8 cellular contexts compared by ENCODE assay signal in genomic region chr17:17959520-17960361, GRCh38. TPM values are rescaled to one million over a fixed set of nuclear protein-coding genes. Genes with fewer than 3 reads are reported as not detected.
A peak's percentile ranks its signal among the peaks of the same experiment; 100 is the strongest.
DNase-seq lines count a peak whose midpoint lies in the region; ATAC-seq and TF ChIP-seq lines count a peak whose summit lies in the region.

No MANE protein-coding gene starts in this region.

- DNase-seq in AG08396 (ENCODE audit: low spot score) (peak; percentile 29), RWPE2 (ENCODE audit: low spot score) (no peak), esophagus squamous epithelium (lab: John Stamatoyannopoulos, UW) (no peak), prostate gland (ENCODE audit: low spot score) (no peak), NCI-H2081 treated with DMSO at 0.1 percent for 48 hours (lab: John Stamatoyannopoulos, UW) (no peak)
- DNase-seq in activated effector memory CD4-positive, alpha-beta T cell treated with Interleukin-2 at 50 U/mL for 16 hours, result no peak

- intact Hi-C loops in esophagus squamous epithelium (cut with DNase I), result no loop called here
- intact Hi-C loops in prostate gland (cut with DNase I), result no loop called here

- TF ChIP-seq POLR2A in esophagus squamous epithelium (IDR thresholded peaks at IDR 0.05), result no peak
- TF ChIP-seq POLR2A in prostate gland (IDR thresholded peaks at IDR 0.05), result no peak
- TF ChIP-seq POLR2A in GM18505 (IDR thresholded peaks at IDR 0.05; ENCODE audit: borderline replicate concordance, extremely low read depth, insufficient read depth, insufficient read length), result no peak

- WGBS in esophagus squamous epithelium, 2 donors, result 24 to 49% methylated on average over 7 of the region's 7 CpGs
- 15% methylated on average over 7 of the region's 7 CpGs for WGBS in prostate gland

- H3K9me3 ChIP-seq in RWPE2 (ENCODE audit: severe bottlenecking) (no peaks in the 10 kb centered on the region), esophagus squamous epithelium (no peaks in the 10 kb centered on the region), prostate gland (no peaks in the 10 kb centered on the region)

- peaks cover 24% of the 10 kb centered on the region for H3K4me1 ChIP-seq in RWPE2 (ENCODE audit: insufficient read depth, poor library complexity, severe bottlenecking)
- H3K4me1 ChIP-seq in esophagus squamous epithelium, result peaks cover 30 to 74% (median 36%) of the 10 kb centered on the region in 3 donors
- H3K4me1 ChIP-seq in prostate gland (replicated peaks), result peaks cover 5% of the 10 kb centered on the region

- H3K4me3 ChIP-seq in RWPE2 (ENCODE audit: severe bottlenecking) (peak overlapping the region; percentile 11), esophagus squamous epithelium (peak overlapping the region in 1 of 4 donors; percentile 25), prostate gland (no peak overlapping the region)

- TF ChIP-seq CTCF in RWPE2 (IDR thresholded peaks at IDR 0.05; ENCODE audit: poor library complexity, severe bottlenecking), result no peak
- no peak for TF ChIP-seq CTCF in esophagus squamous epithelium (IDR thresholded peaks at IDR 0.05)
- no peak for TF ChIP-seq CTCF in prostate gland (IDR thresholded peaks at IDR 0.05)

- peak; percentile 61 for ATAC-seq in GM19324 (IDR thresholded peaks at IDR 0.05; ENCODE audit: low FRiP score, unreplicated experiment)
- ATAC-seq in RWPE2 (ENCODE audit: low read depth), result 0 out of 3 replicates have a peak, but pooled peaks have one; percentile 5
- ATAC-seq in GM18505 (IDR thresholded peaks at IDR 0.05; ENCODE audit: unreplicated experiment), result no peak

- H3K27ac ChIP-seq in RWPE2 (ENCODE audit: poor library complexity, severe bottlenecking), result peak overlapping the region; percentile 99
- H3K27ac ChIP-seq in esophagus squamous epithelium, result peak overlapping the region; percentile 78 to 91 (median 88)
- peak overlapping the region; percentile 61 to 68 for H3K27ac ChIP-seq in prostate gland

- peaks cover 7% of the 10 kb centered on the region for H3K36me3 ChIP-seq in RWPE2 (ENCODE audit: low read depth)
- H3K36me3 ChIP-seq in esophagus squamous epithelium, result peaks cover 0 to 28% (median 0%) of the 10 kb centered on the region in 3 donors
- H3K36me3 ChIP-seq in prostate gland, result no peaks in the 10 kb centered on the region

- H3K27me3 ChIP-seq in RWPE2 (ENCODE audit: insufficient read depth, poor library complexity, severe bottlenecking) (no peaks in the 10 kb centered on the region), esophagus squamous epithelium (no peaks in the 10 kb centered on the region), prostate gland (replicated peaks; ENCODE audit: insufficient read depth) (no peaks in the 10 kb centered on the region)

RNA-seq across cellular contexts. Expression of gene TOM1L2, which starts 12.5 kb away (rescaled TPM):
- 100 to 1,000 TPM in 1 of 4 donors, 10 to 100 TPM in 3; 55.5 to 118 (median 73.3) TPM for total RNA-seq in esophagus squamous epithelium
- 100 to 1,000 TPM; 162 to 185 TPM for total RNA-seq in prostate gland

RNA-seq across cellular contexts. Expression of gene DRC3, which starts 12.9 kb away (rescaled TPM):
- total RNA-seq in esophagus squamous epithelium (1 to 10 TPM in 2 of 4 donors, under 1 TPM in 2; 0.11 to 2.5 (median 1.3) TPM), prostate gland (1 to 10 TPM; 4.5 to 10.0 TPM)
